In genomic region chr1:223770621-223771315, GRCh38 we compare ENCODE assay signal across 1 cellular context.
TF ChIP-seq lines count a peak whose summit lies in the region.

No MANE protein-coding gene starts in this region.

TF ChIP-seq in K562, 482 proteins besides CTCF, POLR2A, EP300 and RAD21 (continued from another document):
- no peak for TF ChIP-seq STAT6 (CRISPR knock-in tag; IDR thresholded peaks at IDR 0.05)
- TF ChIP-seq SMAD1 (IDR thresholded peaks at IDR 0.05; ENCODE audit: low read depth, low read length, partially characterized antibody), result no peak
- TF ChIP-seq FOXK1 (CRISPR knock-in tag; IDR thresholded peaks at IDR 0.05; ENCODE audit: borderline replicate concordance), result no peak
- 0 out of 2 replicates have a peak, but pooled peaks have one; percentile 26 for TF ChIP-seq HDGF (IDR thresholded peaks at IDR 0.05)
- no peak for TF ChIP-seq LARP7 (IDR thresholded peaks at IDR 0.05)
- TF ChIP-seq DNMT1 (IDR thresholded peaks at IDR 0.05), result no peak
- TF ChIP-seq ETV5 (CRISPR knock-in tag; IDR thresholded peaks at IDR 0.05; ENCODE audit: low read depth), result no peak
- no peak for TF ChIP-seq E4F1 (CRISPR knock-in tag; IDR thresholded peaks at IDR 0.05; ENCODE audit: borderline replicate concordance)
- peak; percentile 11; the same call in 1 of the 2 replicates for TF ChIP-seq HOXB6 (CRISPR knock-in tag; IDR thresholded peaks at IDR 0.05; ENCODE audit: borderline replicate concordance)
- no peak for TF ChIP-seq XRCC3 (IDR thresholded peaks at IDR 0.05)
- no peak for TF ChIP-seq MITF (IDR thresholded peaks at IDR 0.05)
- TF ChIP-seq SIN3B (IDR thresholded peaks at IDR 0.05; ENCODE audit: low read depth), result no peak
- TF ChIP-seq ZNF668 (CRISPR knock-in tag; IDR thresholded peaks at IDR 0.05), result no peak
- no peak for TF ChIP-seq JUNB (CRISPR knock-in tag; conservative IDR thresholded peaks at IDR 0.05)
- TF ChIP-seq HINFP (tag; conservative IDR thresholded peaks at IDR 0.05; ENCODE audit: low read depth), result no peak
- TF ChIP-seq KLF16 (IDR thresholded peaks at IDR 0.05), result no peak
